Comparison of ENCODE assay signal across 11 cellular contexts in the genomic region with DNA sequence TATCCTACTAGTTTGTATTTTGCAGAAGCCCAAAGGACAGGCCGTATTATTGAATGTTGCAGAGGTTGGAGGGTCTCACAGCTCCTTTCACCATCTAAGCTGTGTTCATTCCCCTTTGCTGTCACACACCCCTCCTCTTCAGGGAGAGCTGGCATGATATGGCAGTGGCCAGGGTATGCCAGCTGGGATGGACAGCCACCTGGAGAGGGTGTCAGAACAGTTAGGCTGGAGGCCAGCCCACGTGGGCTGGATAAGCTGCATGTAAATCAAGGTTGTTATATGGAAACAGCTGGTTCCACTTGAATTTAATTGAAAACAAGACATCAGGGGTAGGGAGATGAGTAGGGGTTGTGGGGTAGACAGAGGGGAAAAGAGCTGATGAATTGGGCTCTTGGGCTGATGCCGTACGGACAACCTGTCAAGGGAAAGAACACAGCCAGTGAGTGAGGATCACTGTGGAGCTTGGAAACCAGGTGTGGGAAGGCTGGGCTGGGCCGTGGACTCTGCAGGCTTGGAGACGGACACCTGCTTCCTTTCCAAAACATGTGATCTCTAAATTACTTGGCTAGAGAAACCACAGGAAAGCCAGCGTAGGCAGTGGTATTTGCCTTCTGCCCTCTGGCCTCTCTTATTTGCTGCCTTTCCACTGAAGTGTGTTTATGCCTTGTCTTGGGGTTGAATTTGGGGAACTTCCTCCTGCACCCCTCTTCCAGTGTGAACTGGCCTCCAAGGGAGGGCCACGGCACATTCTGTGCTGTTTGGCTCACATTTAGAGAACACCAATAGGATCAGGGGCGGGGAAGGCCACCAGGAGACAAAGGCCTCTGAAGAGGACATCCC.
DNase-seq lines count a peak whose midpoint lies in the region; ATAC-seq and TF ChIP-seq lines count a peak whose summit lies in the region.
"Had no signal": no experiment of that assay in that cellular context is flagged by ENCODE, and none has a peak within 500 bp of the region (broad histone marks: within the 10 kb centered on the region; RNA-seq: fewer than 3 reads in every experiment).

No MANE protein-coding gene starts in this region.

- DNase-seq in NCI-H2107 treated with DMSO at 0.1 percent for 48 hours (lab: John Stamatoyannopoulos, UW; ENCODE audit: unreplicated experiment) (peak; percentile 80), NCI-H2107 (lab: John Stamatoyannopoulos, UW) (no peak), KBM-7 (peak; percentile 78), activated B cell treated with CpG ODN at 0.5 μM for 24 hours (no peak), sciatic nerve (ENCODE audit: low spot score) (no peak), HFFc6 (no peak), PC-3 (no peak), uterus (no peak)
- DNase-seq: activated CD8-positive, alpha-beta memory T cell treated with anti-CD3 and anti-CD28 coated beads for 24 hours; IMR-90 had no signal

- H3K4me3 ChIP-seq in PC-3 (ENCODE audit: low read length) (no peak overlapping the region), uterus (no peak overlapping the region)
- H3K4me3 ChIP-seq: tibial nerve had no signal

- TF ChIP-seq CTCF in activated B cell treated with CpG ODN at 0.5 μM for 24 hours (IDR thresholded peaks at IDR 0.05) (no peak), HFFc6 (IDR thresholded peaks at IDR 0.05) (no peak), PC-3 (conservative IDR thresholded peaks at IDR 0.05; ENCODE audit: low read depth, low read length) (no peak), uterus (IDR thresholded peaks at IDR 0.05) (no peak)

- H3K9me3 Mint-ChIP-seq in activated B cell treated with CpG ODN at 0.5 μM for 24 hours: no peaks in the 10 kb centered on the region
- no peaks in the 10 kb centered on the region for H3K9me3 Mint-ChIP-seq in HFFc6

- CTCF ChIA-PET in activated B cell treated with CpG ODN at 0.5 μM for 24 hours (lab: Charles Lee) (interaction anchor here (0.9 to 1.1 kb wide), 2 partner anchors 17 to 139 kb away, joined by 4 read pairs; no protein-coding TSS in a partner anchor), PC-3 (lab: Charles Lee) (no interaction called here)

- no peak overlapping the region for H3K27ac ChIP-seq in PC-3 (ENCODE audit: low read length)
- H3K27ac ChIP-seq in uterus: no peak overlapping the region

- POLR2A ChIA-PET in activated B cell treated with CpG ODN at 0.5 μM for 24 hours (lab: Charles Lee): interaction anchor here (1.8 kb wide), 1 partner anchor 269 kb away, joined by 7 read pairs; no protein-coding TSS in a partner anchor
- POLR2A ChIA-PET in PC-3 (lab: Charles Lee; ENCODE audit: unreplicated experiment): interaction anchor here (0.6 kb wide), 1 partner anchor 49 kb away, joined by 4 read pairs; no protein-coding TSS in a partner anchor

- intact Hi-C loops in activated B cell treated with CpG ODN at 0.5 μM for 24 hours (cut with micrococcal nuclease) (loop anchor here (1.0 to 5.0 kb wide), 2 partner anchors 10 to 132 kb away; no protein-coding TSS in a partner anchor), sciatic nerve (cut with DNase I) (no loop called here), PC-3 (cut with micrococcal nuclease) (no loop called here), uterus (cut with DNase I; ENCODE audit: low total_unique reads) (loop anchor here (5.0 kb wide), 1 partner anchor 67 kb away; no protein-coding TSS in a partner anchor)

- H3K4me3 Mint-ChIP-seq in activated B cell treated with CpG ODN at 0.5 μM for 24 hours: peak overlapping the region; percentile 22
- H3K4me3 Mint-ChIP-seq in HFFc6: no peak overlapping the region

- H3K4me2 ChIP-seq in PC-3 (ENCODE audit: low read length): no peak overlapping the region

- no peaks in the 10 kb centered on the region for H4K20me1 ChIP-seq in PC-3 (ENCODE audit: low read length)

- no peak overlapping the region for H3K9ac ChIP-seq in PC-3 (ENCODE audit: low read length)

- H3K36me3 ChIP-seq in PC-3 (ENCODE audit: low read depth, low read length) (no peaks in the 10 kb centered on the region), uterus (no peaks in the 10 kb centered on the region)
- H3K36me3 ChIP-seq: tibial nerve had no signal

- H3K27me3 ChIP-seq in PC-3 (ENCODE audit: low read length): no peaks in the 10 kb centered on the region
- no peaks in the 10 kb centered on the region for H3K27me3 ChIP-seq in uterus
- H3K27me3 ChIP-seq: tibial nerve had no signal

- in situ Hi-C loops in KBM-7 (cut with MboI; ENCODE audit: low pct_unique_long_range_greater_than_20kb, low sequenced_read_pairs): no loop called here

- no peaks in the 10 kb centered on the region for H3F3A ChIP-seq in PC-3 (ENCODE audit: low read length, unreplicated experiment)

- BruUV-seq in PC-3 (replicated peaks; lab: Mats Ljungman, UMichigan): no TSS peak

- H3K9me3 ChIP-seq in PC-3 (ENCODE audit: low read length) (no peaks in the 10 kb centered on the region), uterus (no peaks in the 10 kb centered on the region)
- H3K9me3 ChIP-seq: tibial nerve had no signal

- TF ChIP-seq POLR2A in uterus (IDR thresholded peaks at IDR 0.05): no peak

- H3K27me3 Mint-ChIP-seq in activated B cell treated with CpG ODN at 0.5 μM for 24 hours (no peaks in the 10 kb centered on the region), HFFc6 (ENCODE audit: insufficient read depth) (no peaks in the 10 kb centered on the region)

- no peaks in the 10 kb centered on the region for H3K79me2 ChIP-seq in PC-3 (ENCODE audit: low read length)

- peaks cover 52% of the 10 kb centered on the region for H3K4me1 Mint-ChIP-seq in activated B cell treated with CpG ODN at 0.5 μM for 24 hours
- peaks cover 8% of the 10 kb centered on the region; the same call in 1 of the 2 replicates for H3K4me1 Mint-ChIP-seq in HFFc6 (ENCODE audit: low read depth)

- peaks cover 4% of the 10 kb centered on the region for H3K36me3 Mint-ChIP-seq in activated B cell treated with CpG ODN at 0.5 μM for 24 hours (ENCODE audit: low read depth)
- peaks cover 7% of the 10 kb centered on the region; the same call in 1 of the 2 replicates for H3K36me3 Mint-ChIP-seq in HFFc6 (ENCODE audit: low read depth)

- ATAC-seq in activated B cell treated with CpG ODN at 0.5 μM for 24 hours (ENCODE audit: low read depth) (peak; percentile 21), sciatic nerve (peak; percentile 60), PC-3 (no peak)

- H3K4me1 ChIP-seq in PC-3 (ENCODE audit: insufficient read depth, low read length) (peaks cover 18% of the 10 kb centered on the region), uterus (no peaks in the 10 kb centered on the region)

- H3K27ac Mint-ChIP-seq in activated B cell treated with CpG ODN at 0.5 μM for 24 hours (peak overlapping the region; percentile 84), HFFc6 (no peak overlapping the region)

- H3K9me2 ChIP-seq in PC-3 (replicated peaks; ENCODE audit: low read length): no peaks in the 10 kb centered on the region

- H2AFZ ChIP-seq in PC-3 (ENCODE audit: low read length): no peak overlapping the region

Comparison
In these comparisons a context has a peak if more than half of its experiments do, and no peak if none do; other contexts are left out.
1. DNase-seq: peak in NCI-H2107 treated with DMSO at 0.1 percent for 48 hours (single experiment) and KBM-7 (single experiment); none in NCI-H2107 (single experiment), activated B cell treated with CpG ODN at 0.5 μM for 24 hours (single experiment), sciatic nerve (single experiment), HFFc6 (single experiment), PC-3 (single experiment) and uterus (0 of 2).
2. intact Hi-C loops: an anchor here in activated B cell treated with CpG ODN at 0.5 μM for 24 hours (1.0 to 5.0 kb wide) and uterus (5.0 kb wide); none called in sciatic nerve and PC-3.